Comparison of ENCODE assay signal across 8 cellular contexts in the genomic region with DNA sequence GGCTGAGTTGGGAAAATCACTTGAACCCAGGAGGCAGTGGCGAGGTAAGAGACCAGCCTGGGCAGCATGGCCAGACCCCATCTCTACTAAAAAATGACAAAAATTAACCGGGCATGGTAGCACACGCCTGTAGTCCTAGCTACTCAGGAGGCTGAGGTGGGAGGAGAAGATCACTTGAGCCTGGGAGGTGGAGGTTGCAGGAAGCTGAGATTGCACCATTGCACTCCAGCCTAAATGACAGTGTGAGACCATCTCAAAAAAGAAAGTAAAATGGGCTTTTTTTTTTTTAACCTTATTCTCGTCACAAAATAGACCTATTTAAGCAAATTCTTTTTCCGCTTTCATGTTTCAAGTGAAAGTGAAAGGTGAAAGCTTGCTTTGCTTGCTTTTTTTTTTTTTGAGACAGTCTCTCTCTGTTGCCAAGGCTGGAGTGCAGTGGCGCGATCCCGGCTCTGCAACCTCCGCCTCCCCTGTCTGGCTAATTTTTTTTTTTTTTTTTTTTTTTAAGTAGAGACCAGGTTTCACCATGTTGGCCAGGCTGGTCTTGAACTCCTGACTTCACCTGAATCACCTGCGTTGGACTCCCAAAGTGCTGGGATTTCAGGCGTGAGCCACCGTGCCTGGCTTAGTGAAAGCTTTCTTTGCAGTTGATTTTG.
A peak's percentile ranks its signal among the peaks of the same experiment; 100 is the strongest.
DNase-seq lines count a peak whose midpoint lies in the region.

No MANE protein-coding gene starts in this region.

- peak; percentile 25 for DNase-seq in activated gamma-delta T cell treated with Interleukin-2 at 50 U/mL for 16 hours
- DNase-seq in activated gamma-delta T cell (lab: John Stamatoyannopoulos, UW), result no peak
- DNase-seq in NAMALWA (ENCODE audit: low spot score), result peak; percentile 93
- DNase-seq in central memory CD4-positive, alpha-beta T cell, result peak; percentile 81
- peak; percentile 36 to 38 for DNase-seq in stimulated activated CD4-positive, alpha-beta T cell treated with anti-CD3 and anti-CD28 coated beads, Interleukin-2, amount 100 ng/mL, for 24 hours
- DNase-seq in GF-D8 (lab: John Stamatoyannopoulos, UW), result no peak
- no peak for DNase-seq in SHP77 treated with DMSO at 0.1 percent for 48 hours (lab: John Stamatoyannopoulos, UW)
- no peak for DNase-seq in iPS-NIHi11 (ENCODE audit: low spot score)

Comparison
In these comparisons a context has a peak if more than half of its experiments do, and no peak if none do; other contexts are left out.
1. DNase-seq: peak in activated gamma-delta T cell treated with Interleukin-2 at 50 U/mL for 16 hours (single experiment), NAMALWA (single experiment), central memory CD4-positive, alpha-beta T cell (single experiment) and stimulated activated CD4-positive, alpha-beta T cell treated with anti-CD3 and anti-CD28 coated beads, Interleukin-2, amount 100 ng/mL, for 24 hours (2 of 2); none in activated gamma-delta T cell (single experiment), GF-D8 (single experiment), SHP77 treated with DMSO at 0.1 percent for 48 hours (single experiment) and iPS-NIHi11 (single experiment).